Comparison of ENCODE assay signal across 7 cellular contexts in the genomic region with DNA sequence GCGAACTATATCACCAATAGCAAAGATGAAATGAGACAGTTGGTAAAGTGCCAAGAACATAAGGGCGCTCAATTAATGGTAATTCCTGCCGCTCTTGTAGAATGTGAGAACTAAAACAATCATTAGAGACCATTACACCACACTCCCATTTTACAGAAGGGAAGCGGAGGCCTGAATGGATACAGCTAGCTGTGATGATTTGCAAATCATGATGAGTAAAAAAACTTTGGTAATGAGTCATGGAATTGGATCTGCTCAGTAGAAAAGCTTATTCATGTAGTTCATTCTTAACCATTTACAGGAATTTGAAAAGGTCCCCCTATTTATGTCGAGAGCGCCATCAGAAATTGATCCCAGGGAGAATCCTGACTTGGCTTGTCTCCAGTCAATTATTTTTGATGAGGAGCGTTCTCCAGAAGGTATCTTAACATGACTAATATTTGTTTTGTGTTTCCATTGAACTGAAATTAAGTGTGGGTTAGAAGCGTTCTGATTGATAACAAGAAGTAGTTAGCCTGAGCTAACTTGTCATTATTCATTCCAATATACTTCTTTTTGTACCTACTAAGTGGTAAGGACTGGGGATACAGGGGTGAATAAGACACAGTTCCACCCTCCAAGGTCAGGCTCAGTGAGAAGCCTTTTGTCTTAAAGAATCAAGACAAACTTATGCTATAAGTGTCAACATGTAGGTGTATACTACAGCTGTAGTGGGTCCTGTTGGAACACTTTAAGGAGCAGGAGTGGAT. TPM values are rescaled to one million over a fixed set of nuclear protein-coding genes. Genes with fewer than 3 reads are reported as not detected.
DNase-seq lines count a peak whose midpoint lies in the region; ATAC-seq and TF ChIP-seq lines count a peak whose summit lies in the region.

No MANE protein-coding gene starts in this region.

- peak overlapping the region; percentile 76 to 80 for H3K9ac ChIP-seq in duodenal mucosa (ENCODE audit: low read depth in 1 of 2, low read length in 2 of 2)

- H3K9me3 ChIP-seq in duodenal mucosa (ENCODE audit: control insufficient read depth in 1 of 2, low read length in 2 of 2), result no peaks in the 10 kb centered on the region

- peak overlapping the region; percentile 79 to 87 (median 86) for H3K4me3 Mint-ChIP-seq in nephron

- no peak for TF ChIP-seq CTCF in nephron (IDR thresholded peaks at IDR 0.05; ENCODE audit: unreplicated experiment in 3 of 3)

- no peak overlapping the region for H3K27ac ChIP-seq in duodenal mucosa (ENCODE audit: low read depth, low read length)

- peaks cover 0 to 25% of the 10 kb centered on the region in 2 donors for H3K36me3 ChIP-seq in duodenal mucosa (ENCODE audit: control insufficient read depth in 1 of 2, insufficient read depth in 2 of 2, low read length in 2 of 2)

- peaks cover 22% of the 10 kb centered on the region for H3K36me3 Mint-ChIP-seq in nephron (ENCODE audit: low read depth)

- peaks cover 4% of the 10 kb centered on the region for H3K27me3 Mint-ChIP-seq in nephron (ENCODE audit: low read depth)

- peak overlapping the region; percentile 91 to 99 for H3K4me3 ChIP-seq in duodenal mucosa (ENCODE audit: low read depth in 1 of 2, low read length in 2 of 2)

- H3K27me3 ChIP-seq in duodenal mucosa (ENCODE audit: control insufficient read depth in 1 of 2, insufficient read depth in 2 of 2, low read length in 2 of 2), result no peaks in the 10 kb centered on the region

- H3K27ac Mint-ChIP-seq in nephron, result peak overlapping the region; percentile 32 to 71 (median 57)

- DNase-seq in NCI-H69 (lab: John Stamatoyannopoulos, UW), result peak; percentile 42
- DNase-seq in mucosa of gallbladder (ENCODE audit: low spot score), result no peak

- no peaks in the 10 kb centered on the region for H3K9me3 Mint-ChIP-seq in nephron

- ATAC-seq in GM18909 (IDR thresholded peaks at IDR 0.05; ENCODE audit: poor library complexity, unreplicated experiment), result peak; percentile 2
- no peak for ATAC-seq in GM18861 (IDR thresholded peaks at IDR 0.05; ENCODE audit: unreplicated experiment)
- no peak for ATAC-seq in GM21423 (IDR thresholded peaks at IDR 0.05; ENCODE audit: unreplicated experiment)

- peaks cover 20% of the 10 kb centered on the region for H3K4me1 Mint-ChIP-seq in nephron

- peaks cover 11 to 14% of the 10 kb centered on the region in 2 donors for H3K4me1 ChIP-seq in duodenal mucosa (ENCODE audit: control insufficient read depth in 1 of 2, insufficient read depth in 2 of 2, low read length in 2 of 2)

RNA-seq across cellular contexts. Expression of a gene that starts 0.8 kb away (rescaled TPM):
- 14.0 TPM for total RNA-seq in mucosa of gallbladder

RNA-seq across cellular contexts. Expression of a gene that starts 47.9 kb away (rescaled TPM):
- total RNA-seq in mucosa of gallbladder, result 6.3 TPM
